In genomic region chr7:101818699-101819071, GRCh38 we compare ENCODE assay signal across 11 cellular contexts. TPM values are rescaled to one million over a fixed set of nuclear protein-coding genes. Genes with fewer than 3 reads are reported as not detected.
A peak's percentile ranks its signal among the peaks of the same experiment; 100 is the strongest.
DNase-seq lines count a peak whose midpoint lies in the region; ATAC-seq, FAIRE-seq and TF ChIP-seq lines count a peak whose summit lies in the region.
"Had no signal": no experiment of that assay in that cellular context is flagged by ENCODE, and none has a peak within 500 bp of the region (broad histone marks: within the 10 kb centered on the region; RNA-seq: fewer than 3 reads in every experiment).

No MANE protein-coding gene starts in this region.

- no peak overlapping the region for H3K9ac ChIP-seq in astrocyte (ENCODE audit: low read length)

- H3K9me3 ChIP-seq in astrocyte (ENCODE audit: insufficient read depth, low read depth, low read length) (no peaks in the 10 kb centered on the region), lower lobe of right lung (no peaks in the 10 kb centered on the region), thoracic aorta (no peaks in the 10 kb centered on the region)

- H3K4me1 Mint-ChIP-seq in HFFc6 (ENCODE audit: low read depth): peaks cover 40% of the 10 kb centered on the region
- peaks cover 15% of the 10 kb centered on the region for H3K4me1 Mint-ChIP-seq in astrocyte (ENCODE audit: low read depth, unreplicated experiment)

- H3K36me3 ChIP-seq in astrocyte (ENCODE audit: insufficient read depth, low read length): no peaks in the 10 kb centered on the region
- H3K36me3 ChIP-seq in lower lobe of right lung: no peaks in the 10 kb centered on the region
- no peaks in the 10 kb centered on the region for H3K36me3 ChIP-seq in thoracic aorta

- H4K20me1 ChIP-seq in astrocyte (ENCODE audit: insufficient read depth, low read length): peaks cover 55% of the 10 kb centered on the region

- H3K4me3 ChIP-seq in astrocyte (ENCODE audit: insufficient read depth, low read depth, low read length) (no peak overlapping the region), lower lobe of right lung (peak overlapping the region; percentile 89), thoracic aorta (peak overlapping the region; percentile 89)

- no peaks in the 10 kb centered on the region for H3K27me3 Mint-ChIP-seq in HFFc6 (ENCODE audit: insufficient read depth)
- H3K27me3 Mint-ChIP-seq in astrocyte (ENCODE audit: low read depth, unreplicated experiment): no peaks in the 10 kb centered on the region

- DNase-seq in HFFc6: no peak
- no peak for DNase-seq in astrocyte (ENCODE audit: low read depth)
- no peak for DNase-seq in lower lobe of right lung
- no peak for DNase-seq in thoracic aorta (ENCODE audit: low spot score)
- no peak for DNase-seq in DMS 273 (lab: John Stamatoyannopoulos, UW; ENCODE audit: unreplicated experiment)
- no peak for DNase-seq in NCI-H226
- no peak for DNase-seq in globus pallidus (ENCODE audit: low spot score)
- DNase-seq in NCI-H2171 treated with DMSO at 0.1 percent for 48 hours (lab: John Stamatoyannopoulos, UW): no peak
- DNase-seq: activated CD4-positive, alpha-beta T cell treated with anti-CD3 and anti-CD28 coated beads, Interleukin-2, amount 10 ng/mL, durations not matched to agents 7 days and 5 days; NCI-H2029 treated with DMSO at 0.1 percent for 48 hours; SIG-M5 had no signal

- no peak overlapping the region for H2AFZ ChIP-seq in astrocyte (ENCODE audit: low read depth, low read length)

- H3K4me1 ChIP-seq in astrocyte (ENCODE audit: insufficient read depth, low read length) (peaks cover 9% of the 10 kb centered on the region), lower lobe of right lung (peaks cover 41% of the 10 kb centered on the region), thoracic aorta (ENCODE audit: control insufficient read depth in 1 of 2, low read depth in 2 of 2) (peaks cover 22 to 50% of the 10 kb centered on the region in 2 donors)

- intact Hi-C loops in lower lobe of right lung (cut with DNase I): no loop called here

- H3K36me3 Mint-ChIP-seq in HFFc6 (ENCODE audit: low read depth): peaks cover 6% of the 10 kb centered on the region; the same call in 1 of the 2 replicates
- H3K36me3 Mint-ChIP-seq in astrocyte (ENCODE audit: low read depth, unreplicated experiment): no peaks in the 10 kb centered on the region

- FAIRE-seq in astrocyte (lab: Jason Lieb, UNC): no peak

- no peak for ATAC-seq in lower lobe of right lung
- no peak for ATAC-seq in thoracic aorta (ENCODE audit: insufficient number of reproducible peaks, low FRiP score, low read depth)

- no peaks in the 10 kb centered on the region for H3K9me3 Mint-ChIP-seq in HFFc6
- no peaks in the 10 kb centered on the region for H3K9me3 Mint-ChIP-seq in astrocyte (ENCODE audit: unreplicated experiment)
- H3K9me3 Mint-ChIP-seq: activated CD4-positive, alpha-beta T cell treated with anti-CD3 and anti-CD28 coated beads, Interleukin-2, amount 10 ng/mL, durations not matched to agents 7 days and 5 days had no signal

- no peaks in the 10 kb centered on the region for H3K27me3 ChIP-seq in astrocyte (ENCODE audit: insufficient read depth, low read length)
- H3K27me3 ChIP-seq in lower lobe of right lung (ENCODE audit: low read depth): no peaks in the 10 kb centered on the region
- H3K27me3 ChIP-seq in thoracic aorta (replicated peaks; ENCODE audit: insufficient read depth): no peaks in the 10 kb centered on the region

- TF ChIP-seq CTCF in HFFc6 (IDR thresholded peaks at IDR 0.05): no peak
- TF ChIP-seq CTCF in astrocyte (IDR thresholded peaks at IDR 0.05; ENCODE audit: insufficient read depth, low read depth, low read length): no peak
- TF ChIP-seq CTCF in lower lobe of right lung (IDR thresholded peaks at IDR 0.05): no peak
- no peak for TF ChIP-seq CTCF in thoracic aorta (IDR thresholded peaks at IDR 0.05)

- H3K79me2 ChIP-seq in astrocyte (ENCODE audit: insufficient read depth, low read length): peaks cover 60% of the 10 kb centered on the region

- H3K27ac Mint-ChIP-seq in HFFc6 (no peak overlapping the region), astrocyte (ENCODE audit: unreplicated experiment) (no peak overlapping the region)
- H3K27ac Mint-ChIP-seq: activated CD4-positive, alpha-beta T cell treated with anti-CD3 and anti-CD28 coated beads, Interleukin-2, amount 10 ng/mL, durations not matched to agents 7 days and 5 days had no signal

- peak overlapping the region; percentile 89 for H3K4me2 ChIP-seq in astrocyte (ENCODE audit: low read length)

- H3K27ac ChIP-seq in astrocyte (ENCODE audit: low read depth, low read length): no peak overlapping the region
- H3K27ac ChIP-seq in lower lobe of right lung: peak overlapping the region; percentile 81
- H3K27ac ChIP-seq in thoracic aorta: peak overlapping the region; percentile 74 to 87

- H3K4me3 Mint-ChIP-seq in HFFc6 (peak overlapping the region; percentile 86), astrocyte (ENCODE audit: unreplicated experiment) (peak overlapping the region; percentile 89)

RNA-seq across cellular contexts. Expression of gene CUX1, which starts 1.3 kb away (rescaled TPM):
- 10 to 100 TPM; 46.9 to 64.2 (median 51.6) TPM for total RNA-seq in HFFc6 (2021; fragmentation: NEBNext Ultra II Directional; extraction: Animal tissue kit (Norgen Biotek cat#: 25700))
- total RNA-seq in astrocyte: 50.6 and 66.8 TPM in 2 replicates
- 118 TPM for total RNA-seq in lower lobe of right lung
- 100 to 1,000 TPM in 1 of 2 donors, 10 to 100 TPM in 1; 85.0 to 179 TPM for total RNA-seq in thoracic aorta
